20 cellular contexts compared by ENCODE assay signal in genomic region chr2:200345917-200346316, GRCh38.
"Had no signal": no experiment of that assay in that cellular context is flagged by ENCODE, and none has a peak within 500 bp of the region (broad histone marks: within the 10 kb centered on the region; RNA-seq: fewer than 3 reads in every experiment).

No MANE protein-coding gene starts in this region.

- H3K9me3 ChIP-seq: right atrium auricular region, tibial nerve had no signal

- FAIRE-seq: islet of Langerhans, small intestine had no signal

- DNase-seq: activated effector memory CD4-positive, alpha-beta T cell treated with anti-CD3 and anti-CD28 coated beads, Interleukin-2, amount 50 U/mL, for 16 hours; activated T-cell treated with anti-CD3 and anti-CD28 coated beads, Interleukin-2, amount 50 U/mL, for 1 hour; dorsolateral prefrontal cortex; endodermal cell; mammary epithelial cell; nucleus accumbens; small intestine; stimulated activated CD4-positive, alpha-beta T cell treated with anti-CD3 and anti-CD28 coated beads, Interleukin-4, amount 100 ng/mL, for 4 hours; stimulated activated CD8-positive, alpha-beta memory T cell treated with anti-CD3 and anti-CD28 coated beads, Interleukin-4, amount 100 ng/mL, for 48 hours; stimulated activated naive CD4-positive, alpha-beta T cell treated with Interleukin-2 at 50 U/mL for 16 hours; substantia nigra; T-helper 9 cell had no signal

- H3K36me3 Mint-ChIP-seq: activated naive CD4-positive, alpha-beta T cell treated with anti-CD3 and anti-CD28 coated beads, Interleukin-2, amount 50 U/mL, for 72 hours; natural killer cell treated with Interleukin-12 subunit alpha and Interleukin-12 subunit beta and Interleukin-15 and Interleukin-18, amount 100 ng/mL, for 72 hours had no signal

- H3K9me3 Mint-ChIP-seq: activated naive CD4-positive, alpha-beta T cell treated with anti-CD3 and anti-CD28 coated beads, Interleukin-2, amount 50 U/mL, for 72 hours; natural killer cell treated with Interleukin-12 subunit alpha and Interleukin-12 subunit beta and Interleukin-15 and Interleukin-18, amount 100 ng/mL, for 72 hours had no signal

- H3K27me3 Mint-ChIP-seq: natural killer cell treated with Interleukin-12 subunit alpha and Interleukin-12 subunit beta and Interleukin-15 and Interleukin-18, amount 100 ng/mL, for 72 hours had no signal

- H3K4me3 Mint-ChIP-seq: endodermal cell; natural killer cell treated with Interleukin-12 subunit alpha and Interleukin-12 subunit beta and Interleukin-15 and Interleukin-18, amount 100 ng/mL, for 72 hours had no signal

- H3K4me3 ChIP-seq: cardiac muscle cell, dorsolateral prefrontal cortex, right atrium auricular region, tibial nerve had no signal

- H3K27ac ChIP-seq: cardiac muscle cell, right atrium auricular region, tibial nerve had no signal

- H3K36me3 ChIP-seq: cardiac muscle cell, right atrium auricular region, tibial nerve had no signal

- ATAC-seq: activated CD4-positive, CD25-positive, alpha-beta regulatory T cell treated with anti-CD3 and anti-CD28 coated beads, Interleukin-2, amount 50 U/mL, for 24 hours; activated naive CD4-positive, alpha-beta T cell treated with anti-CD3 and anti-CD28 coated beads, Interleukin-2, amount 50 U/mL, for 72 hours; left lobe of liver; natural killer cell treated with Interleukin-12 subunit alpha and Interleukin-12 subunit beta and Interleukin-15 and Interleukin-18, amount 100 ng/mL, for 72 hours had no signal

- H3K27me3 ChIP-seq: cardiac muscle cell, dorsolateral prefrontal cortex, right atrium auricular region, tibial nerve had no signal

- H3K27ac Mint-ChIP-seq: activated naive CD4-positive, alpha-beta T cell treated with anti-CD3 and anti-CD28 coated beads, Interleukin-2, amount 50 U/mL, for 72 hours; endodermal cell; natural killer cell treated with Interleukin-12 subunit alpha and Interleukin-12 subunit beta and Interleukin-15 and Interleukin-18, amount 100 ng/mL, for 72 hours had no signal
